Comparison of ENCODE assay signal across 20 cellular contexts in genomic region chr5:147830035-147830434, GRCh38. TPM values are rescaled to one million over a fixed set of nuclear protein-coding genes. Genes with fewer than 3 reads are reported as not detected.
A peak's percentile ranks its signal among the peaks of the same experiment; 100 is the strongest.
DNase-seq lines count a peak whose midpoint lies in the region; ATAC-seq, FAIRE-seq and TF ChIP-seq lines count a peak whose summit lies in the region.
"Had no signal": no experiment of that assay in that cellular context is flagged by ENCODE, and none has a peak within 500 bp of the region (broad histone marks: within the 10 kb centered on the region; RNA-seq: fewer than 3 reads in every experiment).

No MANE protein-coding gene starts in this region.

- no peak for TF ChIP-seq EP300 in stomach (IDR thresholded peaks at IDR 0.05)

- no peak overlapping the region for H3K9ac ChIP-seq in adipocyte (ENCODE audit: low read length)

- peaks cover 18% of the 10 kb centered on the region for H3K27me3 Mint-ChIP-seq in activated T-cell treated with anti-CD3 and anti-CD28 coated beads, Interleukin-2, amount 50 U/mL, for 72 hours (ENCODE audit: low read depth)
- H3K27me3 Mint-ChIP-seq in activated T-cell treated with anti-CD3 and anti-CD28 coated beads, Interleukin-2, amount 50 U/mL, for 24 hours: no peaks in the 10 kb centered on the region

- H3K36me3 ChIP-seq in adipocyte (ENCODE audit: control insufficient read depth, insufficient read depth, low read length, severe bottlenecking): no peaks in the 10 kb centered on the region
- peaks cover 0 to 5% (median 0%) of the 10 kb centered on the region in 4 donors for H3K36me3 ChIP-seq in stomach

- no peaks in the 10 kb centered on the region for H3K4me1 Mint-ChIP-seq in activated T-cell treated with anti-CD3 and anti-CD28 coated beads, Interleukin-2, amount 50 U/mL, for 72 hours (ENCODE audit: low read depth)
- H3K4me1 Mint-ChIP-seq in activated T-cell treated with anti-CD3 and anti-CD28 coated beads, Interleukin-2, amount 50 U/mL, for 24 hours (ENCODE audit: low read depth): no peaks in the 10 kb centered on the region

- no peak overlapping the region for H3K4me3 Mint-ChIP-seq in activated T-cell treated with anti-CD3 and anti-CD28 coated beads, Interleukin-2, amount 50 U/mL, for 72 hours
- no peak overlapping the region for H3K4me3 Mint-ChIP-seq in activated T-cell treated with anti-CD3 and anti-CD28 coated beads, Interleukin-2, amount 50 U/mL, for 24 hours
- H3K4me3 Mint-ChIP-seq: GM23338, IgD-negative memory B cell had no signal

- H3K27ac Mint-ChIP-seq in activated T-cell treated with anti-CD3 and anti-CD28 coated beads, Interleukin-2, amount 50 U/mL, for 72 hours: peak overlapping the region; percentile 12
- no peak overlapping the region for H3K27ac Mint-ChIP-seq in activated T-cell treated with anti-CD3 and anti-CD28 coated beads, Interleukin-2, amount 50 U/mL, for 24 hours
- H3K27ac Mint-ChIP-seq: GM23338, IgD-negative memory B cell had no signal

- no peak for DNase-seq in activated T-cell treated with anti-CD3 and anti-CD28 coated beads, Interleukin-2, amount 50 U/mL, for 72 hours
- no peak for DNase-seq in activated T-cell treated with anti-CD3 and anti-CD28 coated beads, Interleukin-2, amount 50 U/mL, for 24 hours
- DNase-seq in adipocyte (ENCODE audit: low read depth): peak; percentile 4
- no peak for DNase-seq in left lobe of liver (ENCODE audit: low spot score)
- DNase-seq in stomach: no peak
- no peak for DNase-seq in SKM-1 (lab: John Stamatoyannopoulos, UW; ENCODE audit: unreplicated experiment)
- DNase-seq in GM19239 (ENCODE audit: insufficient read length, low spot score): no peak
- DNase-seq: NCI-H1048, NCI-H146, NCI-H2107, NCI-H446, SHP77 treated with DMSO at 0.1 percent for 48 hours had no signal

- H3K9me3 ChIP-seq in adipocyte (ENCODE audit: control insufficient read depth, low read length) (no peaks in the 10 kb centered on the region), stomach (no peaks in the 10 kb centered on the region)

- TF ChIP-seq POLR2A in stomach (IDR thresholded peaks at IDR 0.05): no peak

- H3K4me1 ChIP-seq in adipocyte (ENCODE audit: control insufficient read depth, insufficient read depth, low read length) (no peaks in the 10 kb centered on the region), stomach (peaks cover 0 to 21% (median 9%) of the 10 kb centered on the region in 4 donors)

- no peak for FAIRE-seq in GM19239 (lab: Jason Lieb, UNC)
- FAIRE-seq: A204.1, GM18507 had no signal

- intact Hi-C loops in stomach (cut with DNase I; ENCODE audit: low total_unique reads): no loop called here

- H3K9me3 Mint-ChIP-seq in activated T-cell treated with anti-CD3 and anti-CD28 coated beads, Interleukin-2, amount 50 U/mL, for 72 hours: no peaks in the 10 kb centered on the region
- H3K9me3 Mint-ChIP-seq in activated T-cell treated with anti-CD3 and anti-CD28 coated beads, Interleukin-2, amount 50 U/mL, for 24 hours: no peaks in the 10 kb centered on the region
- H3K9me3 Mint-ChIP-seq: GM23338, IgD-negative memory B cell had no signal

- H3K36me3 Mint-ChIP-seq in activated T-cell treated with anti-CD3 and anti-CD28 coated beads, Interleukin-2, amount 50 U/mL, for 72 hours (ENCODE audit: insufficient read depth in 2 of 2): no peaks in the 10 kb centered on the region
- H3K36me3 Mint-ChIP-seq in activated T-cell treated with anti-CD3 and anti-CD28 coated beads, Interleukin-2, amount 50 U/mL, for 24 hours (ENCODE audit: low read depth): no peaks in the 10 kb centered on the region

- H3K4me3 ChIP-seq in adipocyte (ENCODE audit: low read length): no peak overlapping the region
- peak overlapping the region; percentile 16 to 55 (median 37) for H3K4me3 ChIP-seq in stomach
- H3K4me3 ChIP-seq: GM12878, GM23338 had no signal

- TF ChIP-seq CTCF in stomach (IDR thresholded peaks at IDR 0.05): no peak

- H3K27ac ChIP-seq in stomach: peak overlapping the region in 4 of 5 donors; percentile 37 to 77 (median 56)
- H3K27ac ChIP-seq: C4-2B had no signal

- no peak for ATAC-seq in activated T-cell treated with anti-CD3 and anti-CD28 coated beads, Interleukin-2, amount 50 U/mL, for 72 hours (replicated peaks in 1 of 2)
- peak; percentile 78 for ATAC-seq in left lobe of liver
- ATAC-seq in GM21390 (IDR thresholded peaks at IDR 0.05; ENCODE audit: unreplicated experiment): no peak
- ATAC-seq: GM12878, GM23338 had no signal

- peaks cover 16% of the 10 kb centered on the region for H3K27me3 ChIP-seq in adipocyte (replicated peaks; ENCODE audit: control insufficient read depth, insufficient read depth, low read length)
- H3K27me3 ChIP-seq in stomach: no peaks in the 10 kb centered on the region

RNA-seq across cellular contexts. Expression of gene SPINK1, which starts 1.4 kb away (rescaled TPM):
- not detected for total RNA-seq in activated T-cell treated with anti-CD3 and anti-CD28 coated beads, Interleukin-2, amount 50 U/mL, for 72 hours
- total RNA-seq in left lobe of liver (20.0 TPM), stomach (1,000 to 10,000 TPM in 2 of 5 donors, 100 to 1,000 TPM in 1, 1 to 10 TPM in 2; 2.6 to 1,996 (median 393) TPM)
- 1,000 to 10,000 TPM; 2,029 to 6,952 (median 5,440) TPM for polyA plus RNA-seq in stomach
- total RNA-seq: GM23338 had no signal
- polyA plus RNA-seq: GM12878, IgD-negative memory B cell had no signal

RNA-seq across cellular contexts. Expression of gene JAKMIP2, which starts 47.5 kb away (rescaled TPM):
- total RNA-seq in activated T-cell treated with anti-CD3 and anti-CD28 coated beads, Interleukin-2, amount 50 U/mL, for 72 hours: 1 to 10 TPM; 1.2 to 6.3 TPM
- 0.40 TPM for total RNA-seq in left lobe of liver
- total RNA-seq in stomach: 10 to 100 TPM in 1 of 5 donors, 1 to 10 TPM in 3, not detected in 1; 1.3 to 13.4 (median 2.8) TPM
- polyA plus RNA-seq in stomach: 1 to 10 TPM in 1 of 3 donors, under 1 TPM in 2; 0.13 to 2.6 (median 0.75) TPM

RNA-seq across cellular contexts. Expression of gene SCGB3A2, which starts 48.5 kb away (rescaled TPM):
- not detected for total RNA-seq in activated T-cell treated with anti-CD3 and anti-CD28 coated beads, Interleukin-2, amount 50 U/mL, for 72 hours
- not detected for total RNA-seq in left lobe of liver
- 1 to 10 TPM in 1 of 5 donors, not detected in 4; 6.4 TPM for total RNA-seq in stomach
- polyA plus RNA-seq in stomach: not detected
- total RNA-seq: GM12878, HT-29 had no signal
- polyA plus RNA-seq: IgD-negative memory B cell had no signal
